Comparison of ENCODE assay signal across 8 cellular contexts in the genomic region with DNA sequence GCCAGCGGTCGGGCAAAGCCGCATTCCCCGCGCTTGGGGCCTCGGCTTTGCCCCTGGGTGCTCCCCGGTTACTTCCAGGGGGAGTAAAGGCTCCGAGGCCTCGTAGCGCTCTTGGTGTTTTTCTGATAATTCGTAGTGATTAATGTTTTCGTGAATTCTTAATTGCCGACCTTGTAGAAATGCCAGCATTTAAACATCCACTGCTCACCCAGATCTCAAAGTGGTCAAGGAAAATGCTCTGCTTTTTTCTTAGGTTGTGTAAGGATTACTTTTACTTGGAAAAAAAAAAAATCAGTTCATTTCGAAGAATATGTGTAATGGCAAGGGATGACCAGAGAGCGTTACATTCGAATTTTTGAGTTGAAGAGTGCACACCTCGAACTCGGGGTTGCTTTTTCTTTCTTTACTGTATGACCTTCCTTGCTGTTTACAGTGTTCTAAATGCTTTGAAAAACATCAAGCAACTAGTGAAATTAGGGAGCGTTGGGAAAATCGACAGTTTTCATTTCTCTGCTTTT. TPM values are rescaled to one million over a fixed set of nuclear protein-coding genes. Genes with fewer than 3 reads are reported as not detected.
DNase-seq lines count a peak whose midpoint lies in the region; ATAC-seq and TF ChIP-seq lines count a peak whose summit lies in the region.

No MANE protein-coding gene starts in this region.

- peak overlapping the region; percentile 96 to 99 (median 99) for H3K4me3 Mint-ChIP-seq in immature natural killer cell

- H3K4me3 ChIP-seq in adrenal gland, result peak overlapping the region in 3 of 4 donors; percentile 45 to 87 (median 60)
- H3K4me3 ChIP-seq in subcutaneous abdominal adipose tissue (ENCODE audit: low read depth in 1 of 5, low read length in 5 of 5), result peak overlapping the region; percentile 66 to 99 (median 89)

- H3K27me3 ChIP-seq in adrenal gland, result no peaks in the 10 kb centered on the region
- H3K27me3 ChIP-seq in subcutaneous abdominal adipose tissue (ENCODE audit: control insufficient read depth in 5 of 5, insufficient read depth in 4 of 5, low read length in 5 of 5), result no peaks in the 10 kb centered on the region

- no peaks in the 10 kb centered on the region for H3K36me3 ChIP-seq in adrenal gland (replicated peaks in 1 of 2)
- H3K36me3 ChIP-seq in subcutaneous abdominal adipose tissue (ENCODE audit: control insufficient read depth in 5 of 5, insufficient read depth in 5 of 5, low read length in 5 of 5), result no peaks in the 10 kb centered on the region

- peak overlapping the region; percentile 86 to 98 (median 90) for H3K27ac Mint-ChIP-seq in immature natural killer cell

- WGBS in adrenal gland, 4 donors, result 9 to 12% (median 11%) methylated on average over 14 to 20 of the region's 20 CpGs

- intact Hi-C loops in adrenal gland (cut with DNase I), result loop anchor here in 1 of 2 donors (5.0 kb wide), 1 partner anchor 592 kb away; the partner anchor contains the start of gene GAS1

- no peak for TF ChIP-seq POLR2A in adrenal gland (IDR thresholded peaks at IDR 0.05)

- no peaks in the 10 kb centered on the region for H3K9me3 Mint-ChIP-seq in immature natural killer cell

- peak overlapping the region; percentile 87 to 97 (median 93) for H3K27ac ChIP-seq in adrenal gland
- H3K27ac ChIP-seq in subcutaneous abdominal adipose tissue (ENCODE audit: low read depth, low read length), result peak overlapping the region; percentile 94

- peaks cover 43 to 52% of the 10 kb centered on the region in 2 donors for H3K4me1 Mint-ChIP-seq in immature natural killer cell

- H3K9ac ChIP-seq in subcutaneous abdominal adipose tissue (ENCODE audit: low read length in 5 of 5), result peak overlapping the region; percentile 7 to 94 (median 83)

- TF ChIP-seq CTCF in adrenal gland (IDR thresholded peaks at IDR 0.05), result peak in 5 of 6 experiments; percentile 28 to 45 (median 40)

- peaks cover 7 to 10% (median 10%) of the 10 kb centered on the region in 3 donors for H3K36me3 Mint-ChIP-seq in immature natural killer cell

- H3K9me3 ChIP-seq in adrenal gland (replicated peaks in 1 of 3) (no peaks in the 10 kb centered on the region), subcutaneous abdominal adipose tissue (ENCODE audit: control insufficient read depth in 5 of 5, low read length in 5 of 5) (no peaks in the 10 kb centered on the region)

- ATAC-seq in HG03354 (IDR thresholded peaks at IDR 0.05; ENCODE audit: poor library complexity, severe bottlenecking, unreplicated experiment), result peak; percentile 8
- no peak for ATAC-seq in GM18520 (IDR thresholded peaks at IDR 0.05; ENCODE audit: unreplicated experiment)
- ATAC-seq in HG02588 (IDR thresholded peaks at IDR 0.05; ENCODE audit: unreplicated experiment), result no peak

- DNase-seq in AG20443 (ENCODE audit: low spot score) (peak; percentile 45), adrenal gland (no peak), immature natural killer cell (no peak), T1000 (lab: John Stamatoyannopoulos, UW) (no peak)

- H3K27me3 Mint-ChIP-seq in immature natural killer cell (ENCODE audit: low read depth in 3 of 3), result peaks cover 6 to 12% (median 6%) of the 10 kb centered on the region in 3 donors

- H3K4me1 ChIP-seq in adrenal gland (replicated peaks in 1 of 2), result peaks cover 24 to 43% of the 10 kb centered on the region in 2 donors
- peaks cover 5 to 50% (median 34%) of the 10 kb centered on the region in 5 donors for H3K4me1 ChIP-seq in subcutaneous abdominal adipose tissue (ENCODE audit: control insufficient read depth in 5 of 5, insufficient read depth in 5 of 5, low read length in 5 of 5)

RNA-seq across cellular contexts. Expression of gene TUT7, which starts 0.7 kb away (rescaled TPM):
- total RNA-seq in adrenal gland, result 10 to 100 TPM; 12.7 to 51.7 (median 28.9) TPM
- polyA plus RNA-seq in adrenal gland, result 10 to 100 TPM; 15.4 to 28.6 (median 19.8) TPM
- 10 to 100 TPM; 16.1 to 34.4 (median 18.0) TPM for polyA plus RNA-seq in immature natural killer cell
